8 cellular contexts compared by ENCODE assay signal in the genomic region with DNA sequence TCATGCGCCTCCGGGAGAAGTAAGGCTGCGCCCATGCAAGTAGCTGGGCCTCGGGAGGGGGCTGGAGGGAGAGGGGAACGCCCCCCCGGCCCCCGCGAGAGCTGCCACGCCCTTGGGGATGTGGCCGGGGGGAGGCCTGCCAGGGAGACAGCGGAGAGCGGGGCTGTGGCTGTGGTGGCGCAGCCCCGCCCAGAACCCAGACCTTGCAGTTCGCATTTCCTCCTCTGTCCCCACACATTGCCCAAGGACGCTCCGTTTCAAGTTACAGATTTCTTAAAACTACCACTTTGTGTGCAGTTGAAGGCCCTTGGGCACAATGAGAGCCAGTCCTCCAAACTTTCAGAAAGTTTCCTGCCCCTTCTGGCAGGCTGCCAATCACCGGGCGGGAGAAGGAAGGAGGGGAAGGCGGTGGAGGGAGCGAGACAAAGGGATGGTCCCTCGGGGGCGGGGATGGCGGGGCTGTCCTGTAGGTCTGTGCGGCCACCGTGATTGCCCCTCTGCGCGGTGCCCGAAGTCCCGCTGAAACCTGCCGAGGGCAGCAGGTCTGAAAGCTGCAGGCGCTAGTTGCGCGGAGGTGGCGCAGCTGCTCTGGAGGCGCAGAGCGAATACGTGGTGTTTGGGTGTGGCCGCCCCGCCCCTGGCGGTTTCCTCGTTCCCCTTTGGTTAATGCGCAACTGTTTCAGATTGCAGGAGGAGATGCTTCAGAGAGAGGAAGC.
A peak's percentile ranks its signal among the peaks of the same experiment; 100 is the strongest.
DNase-seq lines count a peak whose midpoint lies in the region; ATAC-seq lines count a peak whose summit lies in the region.

No MANE protein-coding gene starts in this region.

- H3K36me3 ChIP-seq in duodenal mucosa (ENCODE audit: control insufficient read depth in 1 of 2, insufficient read depth in 2 of 2, low read length in 2 of 2), result peaks cover 12 to 20% of the 10 kb centered on the region in 2 donors

- peaks cover 26% of the 10 kb centered on the region for H3K4me1 Mint-ChIP-seq in memory B cell

- H3K27me3 ChIP-seq in duodenal mucosa (ENCODE audit: control insufficient read depth in 1 of 2, insufficient read depth in 2 of 2, low read length in 2 of 2), result peaks cover 6 to 26% of the 10 kb centered on the region in 2 donors

- H3K9me3 Mint-ChIP-seq in memory B cell, result no peaks in the 10 kb centered on the region

- peaks cover 39 to 48% of the 10 kb centered on the region in 2 donors for H3K4me1 ChIP-seq in duodenal mucosa (ENCODE audit: control insufficient read depth in 1 of 2, insufficient read depth in 2 of 2, low read length in 2 of 2)

- H3K4me3 ChIP-seq in duodenal mucosa (ENCODE audit: low read depth in 1 of 2, low read length in 2 of 2), result peak overlapping the region; percentile 90 to 96

- ATAC-seq in GM18519 (IDR thresholded peaks at IDR 0.05; ENCODE audit: low FRiP score, unreplicated experiment), result peak; percentile 60
- peak; percentile 66 for ATAC-seq in HG03025 (IDR thresholded peaks at IDR 0.05; ENCODE audit: low FRiP score, unreplicated experiment)
- ATAC-seq in memory B cell (ENCODE audit: low read depth), result peak; percentile 63

- peak overlapping the region; percentile 96 for H3K27ac ChIP-seq in duodenal mucosa (ENCODE audit: low read depth, low read length)

- no peaks in the 10 kb centered on the region for H3K9me3 ChIP-seq in duodenal mucosa (ENCODE audit: control insufficient read depth in 1 of 2, low read length in 2 of 2)

- H3K4me3 Mint-ChIP-seq in memory B cell, result peak overlapping the region; percentile 98

- peaks cover 12% of the 10 kb centered on the region for H3K36me3 Mint-ChIP-seq in memory B cell

- peak; percentile 35 for DNase-seq in 8988T
- peak; percentile 1 for DNase-seq in NCI-H2227 treated with DMSO at 0.1 percent for 48 hours (lab: John Stamatoyannopoulos, UW)
- DNase-seq in activated CD4-positive, alpha-beta T cell treated with anti-CD3 and anti-CD28 coated beads, Interleukin-2, amount 50 U/mL, for 24 hours (ENCODE audit: low read depth in 1 of 2, low spot score in 1 of 2), result peak; percentile 74 to 85
- DNase-seq in memory B cell (ENCODE audit: low spot score in 2 of 2), result peak; percentile 86 to 89
- peak; percentile 77 to 84 for DNase-seq in stimulated activated CD8-positive, alpha-beta memory T cell treated with anti-CD3 and anti-CD28 coated beads, Interleukin-15, amount 100 ng/mL, for 48 hours (ENCODE audit: low read depth in 2 of 2)

- H3K9ac ChIP-seq in duodenal mucosa (ENCODE audit: low read depth in 1 of 2, low read length in 2 of 2), result peak overlapping the region; percentile 82 to 90

- peak overlapping the region; percentile 95 for H3K27ac Mint-ChIP-seq in memory B cell

- H3K27me3 Mint-ChIP-seq in memory B cell, result no peaks in the 10 kb centered on the region

Comparison
In these comparisons a context has a peak if more than half of its experiments do, and no peak if none do; other contexts are left out.
1. Peak in every context shown above with its lines: DNase-seq, ATAC-seq, H3K4me3 ChIP-seq and H3K27ac ChIP-seq.
2. DNase-seq: peak in every context shown above with its lines; median percentile 88 in memory B cell; 80 in stimulated activated CD8-positive, alpha-beta memory T cell treated with anti-CD3 and anti-CD28 coated beads, Interleukin-15, amount 100 ng/mL, for 48 hours; 80 in activated CD4-positive, alpha-beta T cell treated with anti-CD3 and anti-CD28 coated beads, Interleukin-2, amount 50 U/mL, for 24 hours; 35 in 8988T; 1 in NCI-H2227 treated with DMSO at 0.1 percent for 48 hours.